Comparison of ENCODE assay signal across 8 cellular contexts in the genomic region with DNA sequence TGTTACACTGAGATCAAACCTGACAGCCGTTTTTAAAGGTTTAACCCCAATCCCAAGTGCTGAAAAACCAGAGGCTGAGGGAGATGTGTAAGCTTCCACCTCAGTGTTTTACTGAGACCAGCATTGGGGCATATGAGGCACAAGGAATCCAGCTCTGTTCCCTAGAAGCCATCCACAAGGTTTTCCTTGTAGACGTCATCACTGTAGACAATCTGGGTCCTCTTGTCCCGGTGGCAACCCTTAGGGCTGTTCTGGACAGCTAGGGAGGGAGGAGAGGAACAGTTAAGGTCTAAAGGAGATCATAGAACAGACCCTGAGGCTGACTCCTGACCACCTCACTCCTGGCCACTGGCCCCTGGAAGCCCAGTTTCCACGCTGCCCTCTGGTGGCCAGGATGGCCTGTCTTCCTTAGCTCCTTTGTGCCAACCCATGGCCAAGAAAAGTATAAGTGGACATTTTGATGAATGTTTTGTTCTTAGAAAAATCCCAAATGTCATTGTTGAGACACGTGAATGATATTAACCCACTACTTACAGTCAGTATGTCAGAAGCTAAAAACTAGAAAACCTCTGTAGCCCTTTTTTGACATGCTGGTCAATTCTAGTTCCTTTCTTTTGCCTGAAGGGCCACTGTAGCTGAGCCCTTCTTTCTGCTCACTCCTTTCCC. TPM values are rescaled to one million over a fixed set of nuclear protein-coding genes. Genes with fewer than 3 reads are reported as not detected.
A peak's percentile ranks its signal among the peaks of the same experiment; 100 is the strongest.
DNase-seq lines count a peak whose midpoint lies in the region; ATAC-seq and TF ChIP-seq lines count a peak whose summit lies in the region.

No MANE protein-coding gene starts in this region.

- no peak overlapping the region for H3K4me3 ChIP-seq in BJ (ENCODE audit: low read depth, low read length)
- H3K4me3 ChIP-seq in H7 (ENCODE audit: insufficient read depth, low read depth, low read length): no peak overlapping the region
- H3K4me3 ChIP-seq in SJCRH30: no peak overlapping the region

- H3K27ac ChIP-seq in SJCRH30: no peak overlapping the region

- H3K27me3 ChIP-seq in BJ (ENCODE audit: control insufficient read depth, insufficient read depth, low read length) (no peaks in the 10 kb centered on the region), H7 (ENCODE audit: control insufficient read depth, insufficient read depth, low read length) (no peaks in the 10 kb centered on the region; the same call in 1 of the 2 replicates), SJCRH30 (no peaks in the 10 kb centered on the region)

- ATAC-seq in HG02884 (IDR thresholded peaks at IDR 0.05; ENCODE audit: unreplicated experiment): no peak

- peaks cover 22% of the 10 kb centered on the region for H3K36me3 ChIP-seq in BJ (ENCODE audit: control insufficient read depth, insufficient read depth, low read length)
- H3K36me3 ChIP-seq in H7 (replicated peaks; ENCODE audit: control insufficient read depth, insufficient read depth, low read length): peaks cover 40% of the 10 kb centered on the region
- peaks cover 41% of the 10 kb centered on the region for H3K36me3 ChIP-seq in SJCRH30

- CTCF ChIA-PET in BJ (lab: Yijun Ruan, JAX): interaction anchor here (0.5 to 4.0 kb wide), 32 partner anchors 9 to 406 kb away, joined by 3 to 35 read pairs (median 5); a partner anchor contains a TSS

- H3K9me3 ChIP-seq in SJCRH30 (replicated peaks): no peaks in the 10 kb centered on the region

- POLR2A ChIA-PET in BJ (lab: Charles Lee): interaction anchor here (0.6 to 0.9 kb wide), 2 partner anchors 50 to 131 kb away, joined by 3 to 4 read pairs; a partner anchor contains a TSS

- peaks cover 5% of the 10 kb centered on the region; the same call in 1 of the 2 replicates for H3K4me1 ChIP-seq in SJCRH30

- peak; percentile 92 for TF ChIP-seq CTCF in BJ (IDR thresholded peaks at IDR 0.05; ENCODE audit: insufficient read depth, low read depth, low read length)

- DNase-seq in BJ (ENCODE audit: low read depth): no peak
- peak; percentile 88 for DNase-seq in H7
- DNase-seq in SJCRH30: peak; percentile 54 to 78
- DNase-seq in cerebellum (ENCODE audit: low spot score): peak; percentile 52
- peak; percentile 81 for DNase-seq in left kidney (ENCODE audit: low read depth, low spot score)
- peak; percentile 60 for DNase-seq in stromal cell of bone marrow (ENCODE audit: low read depth)
- DNase-seq in NCI-H187 treated with DMSO at 0.1 percent for 48 hours (lab: John Stamatoyannopoulos, UW): no peak

RNA-seq across cellular contexts. Expression of a gene that starts 6.4 kb away (rescaled TPM):
- polyA plus RNA-seq in BJ (2011; rRNA removed): 6.7 and 7.6 TPM in 2 replicates
- 3.0 and 3.8 TPM in 2 replicates for polyA minus RNA-seq in BJ (2011; rRNA and poly(A)+ RNA removed)
- total RNA-seq in H7 (2014; rRNA removed; shearing (Covaris generic)): not detected in 2 replicates
- not detected in 2 replicates for total RNA-seq in SJCRH30 (2014; rRNA removed; shearing (Covaris generic))
- total RNA-seq in cerebellum: 2.2 TPM

RNA-seq across cellular contexts. Expression of a gene that starts 6.5 kb away (rescaled TPM):
- polyA plus RNA-seq in BJ (2011; rRNA removed): 69.6 and 70.5 TPM in 2 replicates
- 27.7 and 30.9 TPM in 2 replicates for polyA minus RNA-seq in BJ (2011; rRNA and poly(A)+ RNA removed)
- total RNA-seq in H7 (2014; rRNA removed; shearing (Covaris generic)): 109 and 115 TPM in 2 replicates
- 66.3 and 70.1 TPM in 2 replicates for total RNA-seq in SJCRH30 (2014; rRNA removed; shearing (Covaris generic))
- 25.6 TPM for total RNA-seq in cerebellum

RNA-seq across cellular contexts. Expression of a gene that starts 6.7 kb away (rescaled TPM):
- 17.7 and 37.3 TPM in 2 replicates for polyA plus RNA-seq in BJ (2011; rRNA removed)
- polyA minus RNA-seq in BJ (2011; rRNA and poly(A)+ RNA removed): 32.6 and 43.8 TPM in 2 replicates
- total RNA-seq in H7 (2014; rRNA removed; shearing (Covaris generic)): 47.2 and 57.6 TPM in 2 replicates
- total RNA-seq in SJCRH30 (2014; rRNA removed; shearing (Covaris generic)): 27.3 and 37.4 TPM in 2 replicates
- total RNA-seq in cerebellum: 37.8 TPM

RNA-seq across cellular contexts. Expression of a gene that starts 19.7 kb away (rescaled TPM):
- polyA plus RNA-seq in BJ (2011; rRNA removed): 18.2 and 28.1 TPM in 2 replicates
- 24.4 and 33.3 TPM in 2 replicates for polyA minus RNA-seq in BJ (2011; rRNA and poly(A)+ RNA removed)
- 18.8 and 19.9 TPM in 2 replicates for total RNA-seq in H7 (2014; rRNA removed; shearing (Covaris generic))
- 13.8 and 17.8 TPM in 2 replicates for total RNA-seq in SJCRH30 (2014; rRNA removed; shearing (Covaris generic))
- total RNA-seq in cerebellum: 7.7 TPM

RNA-seq across cellular contexts. Expression of a gene that starts 24.8 kb away (rescaled TPM):
- 0.74 and 1.2 TPM in 2 replicates for polyA plus RNA-seq in BJ (2011; rRNA removed)
- polyA minus RNA-seq in BJ (2011; rRNA and poly(A)+ RNA removed): 0.10 and 0.52 TPM in 2 replicates
- total RNA-seq in H7 (2014; rRNA removed; shearing (Covaris generic)): 0.63 and 1.7 TPM in 2 replicates
- 1.2 and 1.5 TPM in 2 replicates for total RNA-seq in SJCRH30 (2014; rRNA removed; shearing (Covaris generic))
- 4.1 TPM for total RNA-seq in cerebellum

Comparison
In these comparisons a context has a peak if more than half of its experiments do, and no peak if none do; other contexts are left out.
1. DNase-seq: peak in H7 (single experiment), SJCRH30 (2 of 2), cerebellum (single experiment), left kidney (single experiment) and stromal cell of bone marrow (single experiment); none in BJ (single experiment) and NCI-H187 treated with DMSO at 0.1 percent for 48 hours (single experiment).